Comparison of ENCODE assay signal across 8 cellular contexts in the genomic region with DNA sequence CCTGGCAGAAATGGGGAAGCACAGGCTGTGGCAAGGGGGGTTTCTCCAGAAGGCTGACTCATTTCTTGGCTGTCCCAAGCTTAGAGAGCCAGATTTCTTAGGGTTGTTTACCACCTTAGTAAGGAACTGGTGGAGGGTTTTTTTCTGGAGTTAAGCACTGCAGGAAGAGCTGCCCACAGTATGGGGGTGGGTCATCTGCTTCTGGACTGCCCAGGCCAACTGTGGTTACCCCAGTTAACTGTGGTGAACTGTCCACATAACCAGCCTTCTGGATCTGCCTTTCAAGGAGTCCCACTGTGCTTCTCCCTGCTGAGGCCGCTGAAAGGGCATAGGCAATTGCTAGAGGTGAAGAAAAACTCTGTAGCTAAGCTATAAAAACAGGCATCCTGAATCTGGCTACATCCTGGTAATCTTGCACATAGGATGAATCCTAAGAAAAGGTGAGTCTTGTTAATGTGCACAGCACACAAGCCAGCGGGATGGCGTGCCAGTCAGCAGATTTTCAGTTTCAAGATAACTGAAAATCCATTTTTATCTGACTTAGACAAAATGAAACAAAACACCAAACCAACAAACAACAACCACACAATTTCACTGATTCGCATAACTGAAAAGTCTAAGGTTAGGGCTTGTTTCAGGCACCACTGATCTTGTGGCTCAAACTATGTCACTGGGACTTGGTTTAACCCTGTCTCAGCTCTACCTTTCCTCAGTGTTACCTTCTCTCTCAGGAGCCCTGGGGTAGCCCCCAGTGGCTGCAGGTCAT. TPM values are rescaled to one million over a fixed set of nuclear protein-coding genes. Genes with fewer than 3 reads are reported as not detected.
DNase-seq lines count a peak whose midpoint lies in the region; ATAC-seq and TF ChIP-seq lines count a peak whose summit lies in the region.

No MANE protein-coding gene starts in this region.

- peak; percentile 65 for ATAC-seq in HG03103 (IDR thresholded peaks at IDR 0.05; ENCODE audit: low read depth, unreplicated experiment)

- no peak overlapping the region for H3K9ac ChIP-seq in smooth muscle cell (ENCODE audit: low read depth)

- H3K4me3 Mint-ChIP-seq in activated naive CD4-positive, alpha-beta T cell treated with anti-CD3 and anti-CD28 coated beads for 36 hours: no peak overlapping the region

- peaks cover 2% of the 10 kb centered on the region for H3K27me3 Mint-ChIP-seq in activated naive CD4-positive, alpha-beta T cell treated with anti-CD3 and anti-CD28 coated beads for 36 hours (ENCODE audit: low read depth)

- H2AFZ ChIP-seq in smooth muscle cell (ENCODE audit: low read depth): no peak overlapping the region

- no peaks in the 10 kb centered on the region for H3K36me3 ChIP-seq in smooth muscle cell (ENCODE audit: low read depth)
- no peaks in the 10 kb centered on the region for H3K36me3 ChIP-seq in WERI-Rb-1

- H3K27me3 ChIP-seq in smooth muscle cell (ENCODE audit: low read depth) (peaks cover 3% of the 10 kb centered on the region), WERI-Rb-1 (ENCODE audit: insufficient read depth, low read depth, severe bottlenecking) (no peaks in the 10 kb centered on the region)

- peaks cover 10% of the 10 kb centered on the region for H3K36me3 Mint-ChIP-seq in activated naive CD4-positive, alpha-beta T cell treated with anti-CD3 and anti-CD28 coated beads for 36 hours (ENCODE audit: low read depth)

- peaks cover 15% of the 10 kb centered on the region for H3K9me3 Mint-ChIP-seq in activated naive CD4-positive, alpha-beta T cell treated with anti-CD3 and anti-CD28 coated beads for 36 hours

- CTCF ChIA-PET in activated naive CD4-positive, alpha-beta T cell treated with anti-CD3 and anti-CD28 coated beads for 36 hours (lab: Charles Lee): interaction anchor here (0.6 to 1.7 kb wide), 3 partner anchors 41 to 866 kb away, joined by 3 to 5 read pairs (median 3); no protein-coding TSS in a partner anchor

- H3K27ac Mint-ChIP-seq in activated naive CD4-positive, alpha-beta T cell treated with anti-CD3 and anti-CD28 coated beads for 36 hours: peak overlapping the region; percentile 73

- H3K9me3 ChIP-seq in smooth muscle cell (replicated peaks; ENCODE audit: low read depth): peaks cover 6% of the 10 kb centered on the region
- peaks cover 9% of the 10 kb centered on the region for H3K9me3 ChIP-seq in WERI-Rb-1 (ENCODE audit: severe bottlenecking)

- H3K4me1 Mint-ChIP-seq in activated naive CD4-positive, alpha-beta T cell treated with anti-CD3 and anti-CD28 coated beads for 36 hours (ENCODE audit: low read depth): peaks cover 24% of the 10 kb centered on the region

- intact Hi-C loops in activated naive CD4-positive, alpha-beta T cell treated with anti-CD3 and anti-CD28 coated beads for 36 hours (cut with micrococcal nuclease): loop anchor here (1.0 kb wide), 2 partner anchors 14 to 160 kb away; no protein-coding TSS in a partner anchor

- no peak overlapping the region for H3K4me2 ChIP-seq in smooth muscle cell

- WGBS in smooth muscle cell (ENCODE audit: low lambda C conversion rate): 92% methylated on average over 4 of the region's 4 CpGs

- TF ChIP-seq CTCF in smooth muscle cell (IDR thresholded peaks at IDR 0.05; ENCODE audit: borderline replicate concordance, insufficient read depth, poor library complexity, severe bottlenecking) (no peak), WERI-Rb-1 (IDR thresholded peaks at IDR 0.05; ENCODE audit: low read depth, low read length) (no peak)

- H3K79me2 ChIP-seq in smooth muscle cell (ENCODE audit: low read depth): no peaks in the 10 kb centered on the region

- no peaks in the 10 kb centered on the region for H4K20me1 ChIP-seq in smooth muscle cell (ENCODE audit: low read depth)

- H3K4me1 ChIP-seq in smooth muscle cell (ENCODE audit: low read depth): no peaks in the 10 kb centered on the region

- H3K4me3 ChIP-seq in smooth muscle cell (no peak overlapping the region), WERI-Rb-1 (ENCODE audit: low read depth, low read length) (no peak overlapping the region)

- peak overlapping the region; percentile 5 for H3K27ac ChIP-seq in smooth muscle cell (ENCODE audit: low read depth)
- no peak overlapping the region for H3K27ac ChIP-seq in WERI-Rb-1

- DNase-seq in activated naive CD4-positive, alpha-beta T cell treated with anti-CD3 and anti-CD28 coated beads for 36 hours: peak; percentile 74
- no peak for DNase-seq in activated naive CD4-positive, alpha-beta T cell (lab: John Stamatoyannopoulos, UW)
- DNase-seq in activated CD4-positive, alpha-beta T cell treated with anti-CD3 and anti-CD28 coated beads, Interleukin-2, amount 50 U/mL, for 48 hours: peak; percentile 38 to 55
- DNase-seq in smooth muscle cell (lab: John Stamatoyannopoulos, UW; ENCODE audit: unreplicated experiment) (no peak), WERI-Rb-1 (no peak), amniotic stem cell (lab: John Stamatoyannopoulos, UW) (no peak), NCI-H146 treated with DMSO at 0.1 percent for 48 hours (lab: John Stamatoyannopoulos, UW; ENCODE audit: unreplicated experiment) (no peak)

- H3F3A ChIP-seq in smooth muscle cell (ENCODE audit: low read depth): no peaks in the 10 kb centered on the region

RNA-seq across cellular contexts. Expression of a gene that starts 21.6 kb away (rescaled TPM):
- total RNA-seq in activated naive CD4-positive, alpha-beta T cell treated with anti-CD3 and anti-CD28 coated beads for 36 hours: 1 to 10 TPM; 7.2 to 7.9 TPM
- total RNA-seq in smooth muscle cell: 2.0 and 2.8 TPM in 2 replicates
- 1.6 and 2.4 TPM in 2 replicates for polyA plus RNA-seq in smooth muscle cell

Comparison
In these comparisons a context has a peak if more than half of its experiments do, and no peak if none do; other contexts are left out.
1. DNase-seq: peak in activated naive CD4-positive, alpha-beta T cell treated with anti-CD3 and anti-CD28 coated beads for 36 hours (single experiment) and activated CD4-positive, alpha-beta T cell treated with anti-CD3 and anti-CD28 coated beads, Interleukin-2, amount 50 U/mL, for 48 hours (2 of 2); none in activated naive CD4-positive, alpha-beta T cell (0 of 4), smooth muscle cell (single experiment), WERI-Rb-1 (single experiment), amniotic stem cell (single experiment) and NCI-H146 treated with DMSO at 0.1 percent for 48 hours (single experiment).